In genomic region chrX:117053260-117053659, GRCh38 we compare ENCODE assay signal across 8 cellular contexts.
"Had no signal": no experiment of that assay in that cellular context is flagged by ENCODE, and none has a peak within 500 bp of the region (broad histone marks: within the 10 kb centered on the region; RNA-seq: fewer than 3 reads in every experiment).

No MANE protein-coding gene starts in this region.

- ATAC-seq: GM23338 had no signal

- H3K4me3 ChIP-seq: GM23338 had no signal

- FAIRE-seq: H1, H54, HTR-8/SVneo had no signal

- H2AFZ ChIP-seq: GM23338 had no signal

- H3K4me2 ChIP-seq: GM23338, KMS-11 had no signal

- H3K4me3 Mint-ChIP-seq: GM23338, H9 had no signal

- H3K27ac Mint-ChIP-seq: GM23338, H9 had no signal

- H3K4me1 Mint-ChIP-seq: GM23338, H9 had no signal

- H3K27ac ChIP-seq: KMS-11 had no signal

- DNase-seq: H9, HCEC 1CT, KBM-7 had no signal

- H3K9ac ChIP-seq: KMS-11 had no signal
